23 cellular contexts compared by ENCODE assay signal in the genomic region with DNA sequence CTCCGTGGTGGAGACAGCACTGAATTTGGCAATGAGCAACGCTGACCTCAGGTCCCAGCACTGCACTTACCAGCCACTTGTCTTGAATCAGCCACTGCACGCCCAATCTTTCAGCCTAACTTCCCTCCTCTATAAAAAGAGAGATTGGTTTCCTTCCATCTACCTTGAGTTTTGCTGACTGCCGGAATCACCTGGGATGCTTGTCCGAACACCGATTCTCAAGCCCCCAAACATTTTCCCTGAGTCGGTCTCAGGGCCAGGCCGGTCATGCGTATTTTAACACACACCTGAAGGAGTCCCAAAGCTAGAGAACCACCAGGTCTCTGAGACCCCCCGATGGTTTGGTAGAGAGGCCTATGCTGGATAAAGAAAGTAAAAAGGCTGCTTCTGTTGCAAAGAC.
"Had no signal": no experiment of that assay in that cellular context is flagged by ENCODE, and none has a peak within 500 bp of the region (broad histone marks: within the 10 kb centered on the region; RNA-seq: fewer than 3 reads in every experiment).

No MANE protein-coding gene starts in this region.

- H3K27me3 ChIP-seq: ovary, tibial nerve, upper lobe of left lung, vagina had no signal

- H3K4me3 Mint-ChIP-seq: naive thymus-derived CD8-positive, alpha-beta T cell; nephron; stimulated activated memory B cell treated with anti-CD40 and anti-IgM and Interleukin-4, amounts not matched to agents 10 μg/mL and 1 μg/mL and 100 μg/mL, for 72 hours; stimulated activated naive CD8-positive, alpha-beta T cell treated with anti-CD3 and anti-CD28 coated beads, Interleukin-15, amount 100 ng/mL, for 72 hours had no signal

- H3K36me3 ChIP-seq: heart right ventricle, lower lobe of right lung, ovary, tibial nerve, upper lobe of left lung, vagina had no signal

- H3K4me3 ChIP-seq: heart right ventricle, hepatocyte, lower lobe of right lung, ovary, skin epidermis, tibial nerve, upper lobe of left lung, vagina had no signal

- H3K79me2 ChIP-seq: hepatocyte had no signal

- H3K9me3 ChIP-seq: heart right ventricle, lower lobe of right lung, ovary, tibial nerve, upper lobe of left lung, vagina had no signal

- H3K9me3 Mint-ChIP-seq: nephron; stimulated activated memory B cell treated with anti-CD40 and anti-IgM and Interleukin-4, amounts not matched to agents 10 μg/mL and 1 μg/mL and 100 μg/mL, for 72 hours; stimulated activated naive CD8-positive, alpha-beta T cell treated with anti-CD3 and anti-CD28 coated beads, Interleukin-15, amount 100 ng/mL, for 72 hours had no signal

- H3K27me3 Mint-ChIP-seq: stimulated activated memory B cell treated with anti-CD40 and anti-IgM and Interleukin-4, amounts not matched to agents 10 μg/mL and 1 μg/mL and 100 μg/mL, for 72 hours had no signal

- H3K27ac Mint-ChIP-seq: naive thymus-derived CD8-positive, alpha-beta T cell; nephron; progenitor cell of endocrine pancreas; stimulated activated memory B cell treated with anti-CD40 and anti-IgM and Interleukin-4, amounts not matched to agents 10 μg/mL and 1 μg/mL and 100 μg/mL, for 72 hours; stimulated activated naive CD8-positive, alpha-beta T cell treated with anti-CD3 and anti-CD28 coated beads, Interleukin-15, amount 100 ng/mL, for 72 hours had no signal

- H3K36me3 Mint-ChIP-seq: naive thymus-derived CD8-positive, alpha-beta T cell; stimulated activated memory B cell treated with anti-CD40 and anti-IgM and Interleukin-4, amounts not matched to agents 10 μg/mL and 1 μg/mL and 100 μg/mL, for 72 hours had no signal

- H3K4me1 ChIP-seq: lower lobe of right lung, tibial nerve, upper lobe of left lung, vagina had no signal

- H3K4me2 ChIP-seq: hepatocyte had no signal

- DNase-seq: heart right ventricle; islet precursor cell; lower lobe of right lung; mammary epithelial cell; mesenchymal stem cell; naive thymus-derived CD8-positive, alpha-beta T cell; ovary; right cardiac atrium; stimulated activated CD4-positive, alpha-beta T cell treated with anti-CD3 and anti-CD28 coated beads, Interleukin-12 subunit alpha, Interleukin-12 subunit beta, amount 100 ng/mL, for 4 hours; stimulated activated CD4-positive, alpha-beta T cell treated with anti-CD3 and anti-CD28 coated beads, Interleukin-4, amount 100 ng/mL, for 4 hours; stimulated activated CD8-positive, alpha-beta memory T cell treated with anti-CD3 and anti-CD28 coated beads, Interleukin-4, amount 100 ng/mL, for 48 hours; stimulated activated naive CD4-positive, alpha-beta T cell treated with Interleukin-2 at 50 U/mL for 16 hours; stimulated activated naive CD8-positive, alpha-beta T cell treated with anti-CD3 and anti-CD28 coated beads, Interleukin-15, amount 100 ng/mL, for 72 hours; substantia nigra; upper lobe of left lung had no signal

- H3K27ac ChIP-seq: heart right ventricle, hepatocyte, lower lobe of right lung, ovary, skin epidermis, tibial nerve, upper lobe of left lung, vagina had no signal

- H2AFZ ChIP-seq: hepatocyte had no signal

- H3K4me1 Mint-ChIP-seq: naive thymus-derived CD8-positive, alpha-beta T cell; stimulated activated memory B cell treated with anti-CD40 and anti-IgM and Interleukin-4, amounts not matched to agents 10 μg/mL and 1 μg/mL and 100 μg/mL, for 72 hours; stimulated activated naive CD8-positive, alpha-beta T cell treated with anti-CD3 and anti-CD28 coated beads, Interleukin-15, amount 100 ng/mL, for 72 hours had no signal

- ATAC-seq: lower lobe of right lung; naive thymus-derived CD8-positive, alpha-beta T cell; right cardiac atrium; sciatic nerve; stimulated activated memory B cell treated with anti-CD40 and anti-IgM and Interleukin-4, amounts not matched to agents 10 μg/mL and 1 μg/mL and 100 μg/mL, for 72 hours; stimulated activated naive CD8-positive, alpha-beta T cell treated with anti-CD3 and anti-CD28 coated beads, Interleukin-15, amount 100 ng/mL, for 72 hours had no signal
